Comparison of ENCODE assay signal across 27 cellular contexts in the genomic region with DNA sequence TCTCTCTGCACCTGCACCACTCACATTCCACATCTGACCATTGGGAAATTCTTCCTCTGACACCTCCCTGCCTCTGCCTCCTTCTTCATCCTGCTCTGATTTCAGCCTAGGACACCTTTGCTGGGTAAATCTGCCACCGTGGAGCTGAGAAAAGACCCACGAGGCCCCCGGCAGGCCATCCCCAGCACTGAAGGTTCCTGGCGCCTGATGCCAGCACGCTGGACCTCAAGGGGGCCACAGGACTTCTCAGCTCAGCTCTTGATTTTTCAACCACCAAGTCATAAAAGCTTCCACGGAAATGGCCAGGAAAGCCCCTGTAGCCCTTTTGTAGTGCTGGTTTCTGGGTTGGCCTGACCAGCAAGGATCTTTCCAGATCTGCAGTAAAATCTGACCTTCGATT.
DNase-seq lines count a peak whose midpoint lies in the region; ATAC-seq, FAIRE-seq and TF ChIP-seq lines count a peak whose summit lies in the region.
"Had no signal": no experiment of that assay in that cellular context is flagged by ENCODE, and none has a peak within 500 bp of the region (broad histone marks: within the 10 kb centered on the region; RNA-seq: fewer than 3 reads in every experiment).

No MANE protein-coding gene starts in this region.

- H3K4me1 Mint-ChIP-seq in brain (peaks cover 20% of the 10 kb centered on the region), progenitor cell of endocrine pancreas (ENCODE audit: low read depth) (peaks cover 7% of the 10 kb centered on the region)
- H3K4me1 Mint-ChIP-seq in activated CD8-positive, alpha-beta T cell treated with anti-CD3 and anti-CD28 coated beads for 36 hours (ENCODE audit: low read depth): no peaks in the 10 kb centered on the region
- H3K4me1 Mint-ChIP-seq in T-helper 2 cell treated with Interferon-gamma antibody and Interleukin-4, amounts not matched to agents 5 μg/mL and 100 μg/mL, for 36 hours (ENCODE audit: low read depth): no peaks in the 10 kb centered on the region
- H3K4me1 Mint-ChIP-seq: activated CD4-positive, alpha-beta T cell treated with anti-CD3 and anti-CD28 coated beads, Interleukin-2, amount 10 ng/mL, durations not matched to agents 24 days and 14 days; activated naive CD4-positive, alpha-beta T cell treated with anti-CD3 and anti-CD28 coated beads, Interleukin-2, amount 50 U/mL, for 24 hours; stimulated activated effector memory CD8-positive, alpha-beta T cell treated with anti-CD3 and anti-CD28 coated beads, Interleukin-12 subunit alpha, Interleukin-12 subunit beta, amount 100 ng/mL, for 72 hours had no signal

- TF ChIP-seq CTCF in brain (conservative IDR thresholded peaks at IDR 0.05) (no peak), kidney (IDR thresholded peaks at IDR 0.05; ENCODE audit: borderline replicate concordance, extremely low read depth, insufficient read depth) (no peak), progenitor cell of endocrine pancreas (IDR thresholded peaks at IDR 0.05; ENCODE audit: unreplicated experiment) (no peak)
- no peak for TF ChIP-seq CTCF in activated CD8-positive, alpha-beta T cell treated with anti-CD3 and anti-CD28 coated beads for 36 hours (IDR thresholded peaks at IDR 0.05)

- POLR2A ChIA-PET in activated CD8-positive, alpha-beta T cell treated with anti-CD3 and anti-CD28 coated beads for 36 hours (lab: Charles Lee): interaction anchor here (0.6 kb wide), 1 partner anchor 581 kb away, joined by 3 read pairs; no protein-coding TSS in a partner anchor

- H3K4me3 Mint-ChIP-seq in brain: no peak overlapping the region
- H3K4me3 Mint-ChIP-seq in progenitor cell of endocrine pancreas (ENCODE audit: low read depth): no peak overlapping the region
- H3K4me3 Mint-ChIP-seq in activated CD8-positive, alpha-beta T cell treated with anti-CD3 and anti-CD28 coated beads for 36 hours: no peak overlapping the region
- H3K4me3 Mint-ChIP-seq in T-helper 2 cell treated with Interferon-gamma antibody and Interleukin-4, amounts not matched to agents 5 μg/mL and 100 μg/mL, for 36 hours: no peak overlapping the region
- H3K4me3 Mint-ChIP-seq: activated CD4-positive, alpha-beta T cell treated with anti-CD3 and anti-CD28 coated beads, Interleukin-2, amount 10 ng/mL, durations not matched to agents 24 days and 14 days; activated naive CD4-positive, alpha-beta T cell treated with anti-CD3 and anti-CD28 coated beads, Interleukin-2, amount 50 U/mL, for 24 hours; naive thymus-derived CD4-positive, alpha-beta T cell; stimulated activated effector memory CD8-positive, alpha-beta T cell treated with anti-CD3 and anti-CD28 coated beads, Interleukin-12 subunit alpha, Interleukin-12 subunit beta, amount 100 ng/mL, for 72 hours had no signal

- H3K27ac Mint-ChIP-seq in brain (peak overlapping the region in 3 of 5 experiments; percentile 43 to 84 (median 64)), progenitor cell of endocrine pancreas (peak overlapping the region; percentile 70)
- H3K27ac Mint-ChIP-seq in activated CD8-positive, alpha-beta T cell treated with anti-CD3 and anti-CD28 coated beads for 36 hours: no peak overlapping the region
- H3K27ac Mint-ChIP-seq in T-helper 2 cell treated with Interferon-gamma antibody and Interleukin-4, amounts not matched to agents 5 μg/mL and 100 μg/mL, for 36 hours: no peak overlapping the region
- H3K27ac Mint-ChIP-seq: activated CD4-positive, alpha-beta T cell treated with anti-CD3 and anti-CD28 coated beads, Interleukin-2, amount 10 ng/mL, durations not matched to agents 24 days and 14 days; activated naive CD4-positive, alpha-beta T cell treated with anti-CD3 and anti-CD28 coated beads, Interleukin-2, amount 50 U/mL, for 24 hours; naive thymus-derived CD4-positive, alpha-beta T cell; stimulated activated effector memory CD8-positive, alpha-beta T cell treated with anti-CD3 and anti-CD28 coated beads, Interleukin-12 subunit alpha, Interleukin-12 subunit beta, amount 100 ng/mL, for 72 hours had no signal

- H3K27ac ChIP-seq in kidney (ENCODE audit: low read depth in 2 of 2, low read length in 2 of 2): no peak overlapping the region
- H3K27ac ChIP-seq: C4-2B, Peyer's patch, upper lobe of left lung had no signal

- H3K9me3 ChIP-seq in kidney (ENCODE audit: control insufficient read depth in 1 of 2, low read length in 2 of 2): no peaks in the 10 kb centered on the region
- H3K9me3 ChIP-seq: Peyer's patch, upper lobe of left lung had no signal

- H3K4me1 ChIP-seq in kidney (ENCODE audit: control insufficient read depth in 1 of 2, insufficient read depth in 1 of 2, low read depth in 1 of 2, low read length in 2 of 2): no peaks in the 10 kb centered on the region
- H3K4me1 ChIP-seq: Peyer's patch, upper lobe of left lung had no signal

- H3K36me3 Mint-ChIP-seq in brain: no peaks in the 10 kb centered on the region
- H3K36me3 Mint-ChIP-seq in progenitor cell of endocrine pancreas (ENCODE audit: insufficient read depth): no peaks in the 10 kb centered on the region
- no peaks in the 10 kb centered on the region for H3K36me3 Mint-ChIP-seq in activated CD8-positive, alpha-beta T cell treated with anti-CD3 and anti-CD28 coated beads for 36 hours (ENCODE audit: low read depth)
- H3K36me3 Mint-ChIP-seq in T-helper 2 cell treated with Interferon-gamma antibody and Interleukin-4, amounts not matched to agents 5 μg/mL and 100 μg/mL, for 36 hours (ENCODE audit: low read depth): no peaks in the 10 kb centered on the region
- H3K36me3 Mint-ChIP-seq: activated naive CD4-positive, alpha-beta T cell treated with anti-CD3 and anti-CD28 coated beads, Interleukin-2, amount 50 U/mL, for 24 hours; stimulated activated effector memory CD8-positive, alpha-beta T cell treated with anti-CD3 and anti-CD28 coated beads, Interleukin-12 subunit alpha, Interleukin-12 subunit beta, amount 100 ng/mL, for 72 hours had no signal

- H3K27me3 ChIP-seq in H7 (ENCODE audit: control insufficient read depth, insufficient read depth, low read length): no peaks in the 10 kb centered on the region
- H3K27me3 ChIP-seq: Peyer's patch, upper lobe of left lung had no signal

- DNase-seq in H7 (peak; percentile 74), kidney (peak; percentile 52), progenitor cell of endocrine pancreas (ENCODE audit: low spot score, unreplicated experiment) (no peak), T-helper 2 cell (no peak), urothelium cell line (ENCODE audit: low spot score) (no peak)
- no peak for DNase-seq in activated CD8-positive, alpha-beta T cell treated with anti-CD3 and anti-CD28 coated beads for 36 hours
- no peak for DNase-seq in T-helper 2 cell treated with Interferon-gamma antibody and Interleukin-4, amounts not matched to agents 5 μg/mL and 100 μg/mL, for 36 hours (ENCODE audit: low spot score)
- DNase-seq: activated CD4-positive, alpha-beta T cell treated with anti-CD3 and anti-CD28 coated beads, Interleukin-2, amount 10 ng/mL, durations not matched to agents 24 days and 14 days; amniotic stem cell; COR-L47; hippocampal formation; Kasumi-1; left ventricle myocardium superior; midbrain; naive thymus-derived CD4-positive, alpha-beta T cell; NCI-H1417; NCI-H2029 treated with DMSO at 0.1 percent for 48 hours; NCI-H2227 treated with DMSO at 0.1 percent for 48 hours; NCI-H526; Peyer's patch; SHP77 treated with DMSO at 0.1 percent for 48 hours; SW 1271 had no signal

- peaks cover 5% of the 10 kb centered on the region for H3K27me3 Mint-ChIP-seq in brain
- H3K27me3 Mint-ChIP-seq in progenitor cell of endocrine pancreas: peaks cover 13% of the 10 kb centered on the region
- H3K27me3 Mint-ChIP-seq in activated CD8-positive, alpha-beta T cell treated with anti-CD3 and anti-CD28 coated beads for 36 hours: no peaks in the 10 kb centered on the region
- H3K27me3 Mint-ChIP-seq in T-helper 2 cell treated with Interferon-gamma antibody and Interleukin-4, amounts not matched to agents 5 μg/mL and 100 μg/mL, for 36 hours (ENCODE audit: low read depth): no peaks in the 10 kb centered on the region
- H3K27me3 Mint-ChIP-seq: activated CD4-positive, alpha-beta T cell treated with anti-CD3 and anti-CD28 coated beads, Interleukin-2, amount 10 ng/mL, durations not matched to agents 24 days and 14 days had no signal

- H3K9ac ChIP-seq in kidney (ENCODE audit: low read length in 2 of 2): no peak overlapping the region

- peaks cover under 1 to 10% (median 5%) of the 10 kb centered on the region in 5 experiments for H3K9me3 Mint-ChIP-seq in brain
- H3K9me3 Mint-ChIP-seq in progenitor cell of endocrine pancreas (ENCODE audit: low read depth): no peaks in the 10 kb centered on the region
- no peaks in the 10 kb centered on the region for H3K9me3 Mint-ChIP-seq in activated CD8-positive, alpha-beta T cell treated with anti-CD3 and anti-CD28 coated beads for 36 hours
- H3K9me3 Mint-ChIP-seq in T-helper 2 cell treated with Interferon-gamma antibody and Interleukin-4, amounts not matched to agents 5 μg/mL and 100 μg/mL, for 36 hours: no peaks in the 10 kb centered on the region
- H3K9me3 Mint-ChIP-seq: activated CD4-positive, alpha-beta T cell treated with anti-CD3 and anti-CD28 coated beads, Interleukin-2, amount 10 ng/mL, durations not matched to agents 24 days and 14 days; stimulated activated effector memory CD8-positive, alpha-beta T cell treated with anti-CD3 and anti-CD28 coated beads, Interleukin-12 subunit alpha, Interleukin-12 subunit beta, amount 100 ng/mL, for 72 hours had no signal

- H3K4me3 ChIP-seq in H7 (ENCODE audit: insufficient read depth, low read depth, low read length) (no peak overlapping the region), kidney (ENCODE audit: low read length in 2 of 2) (no peak overlapping the region)
- H3K4me3 ChIP-seq: Peyer's patch, upper lobe of left lung had no signal

- no peak for ATAC-seq in activated CD8-positive, alpha-beta T cell treated with anti-CD3 and anti-CD28 coated beads for 36 hours
- ATAC-seq: naive thymus-derived CD4-positive, alpha-beta T cell; stimulated activated effector memory CD8-positive, alpha-beta T cell treated with anti-CD3 and anti-CD28 coated beads, Interleukin-12 subunit alpha, Interleukin-12 subunit beta, amount 100 ng/mL, for 72 hours had no signal

- intact Hi-C loops in kidney (cut with DNase I): no loop called here
- intact Hi-C loops in activated CD8-positive, alpha-beta T cell treated with anti-CD3 and anti-CD28 coated beads for 36 hours (cut with micrococcal nuclease): no loop called here

- H3K36me3 ChIP-seq in H7 (replicated peaks; ENCODE audit: control insufficient read depth, insufficient read depth, low read length) (no peaks in the 10 kb centered on the region), kidney (ENCODE audit: control insufficient read depth in 1 of 2, insufficient read depth in 2 of 2, low read length in 2 of 2) (no peaks in the 10 kb centered on the region)
- H3K36me3 ChIP-seq: Peyer's patch, upper lobe of left lung had no signal

- CTCF ChIA-PET in activated CD8-positive, alpha-beta T cell treated with anti-CD3 and anti-CD28 coated beads for 36 hours (lab: Charles Lee): no interaction called here

- no peak for FAIRE-seq in kidney (lab: Jason Lieb, UNC)
- FAIRE-seq in urothelium cell line (lab: Jason Lieb, UNC): no peak

Comparison
In these comparisons a context has a peak if more than half of its experiments do, and no peak if none do; other contexts are left out.
1. DNase-seq: peak in H7 (single experiment) and kidney (single experiment); none in progenitor cell of endocrine pancreas (single experiment), activated CD8-positive, alpha-beta T cell treated with anti-CD3 and anti-CD28 coated beads for 36 hours (single experiment), T-helper 2 cell (0 of 5), T-helper 2 cell treated with Interferon-gamma antibody and Interleukin-4, amounts not matched to agents 5 μg/mL and 100 μg/mL, for 36 hours (single experiment) and urothelium cell line (single experiment).
2. H3K27ac Mint-ChIP-seq: peak in brain (3 of 5) and progenitor cell of endocrine pancreas (single experiment); none in activated CD8-positive, alpha-beta T cell treated with anti-CD3 and anti-CD28 coated beads for 36 hours (single experiment) and T-helper 2 cell treated with Interferon-gamma antibody and Interleukin-4, amounts not matched to agents 5 μg/mL and 100 μg/mL, for 36 hours (single experiment).